8 cellular contexts compared by ENCODE assay signal in genomic region chr18:48929212-48929612, GRCh38. TPM values are rescaled to one million over a fixed set of nuclear protein-coding genes. Genes with fewer than 3 reads are reported as not detected.
DNase-seq lines count a peak whose midpoint lies in the region; ATAC-seq lines count a peak whose summit lies in the region.

No MANE protein-coding gene starts in this region.

- no peak for DNase-seq in T-helper 1 cell
- DNase-seq in activated T-helper 1 cell treated with anti-CD3 and anti-CD28 coated beads, Interleukin-12 subunit alpha, Interleukin-12 subunit beta, Interleukin-2, Interleukin-4 antibody, amounts not matched to agents 30 ng/mL and 10 ng/mL and 1 ng/mL, durations not matched to agents 14 hours and 24 hours and 36 hours (ENCODE audit: low spot score) = no peak
- no peak for DNase-seq in immature natural killer cell
- DNase-seq in DMS79 treated with DMSO at 0.1 percent for 48 hours (lab: John Stamatoyannopoulos, UW) = no peak
- DNase-seq in NCI-H146 (lab: John Stamatoyannopoulos, UW) = no peak

- no peak for ATAC-seq in GM21786 (IDR thresholded peaks at IDR 0.05; ENCODE audit: unreplicated experiment)

- peak overlapping the region; percentile 51 to 58 for H3K4me3 ChIP-seq in stomach smooth muscle (ENCODE audit: low read length in 2 of 2)

- peaks cover 91% of the 10 kb centered on the region for H3K4me1 Mint-ChIP-seq in T-helper 1 cell treated with Interleukin-12 subunit alpha and Interleukin-12 subunit beta and Interleukin-4 antibody, amounts not matched to agents 30 μg/mL and 1 μg/mL, for 36 hours (ENCODE audit: low read depth)
- peaks cover 98% of the 10 kb centered on the region for H3K4me1 Mint-ChIP-seq in activated T-helper 1 cell treated with anti-CD3 and anti-CD28 coated beads, Interleukin-12 subunit alpha, Interleukin-12 subunit beta, Interleukin-2, Interleukin-4 antibody, amounts not matched to agents 30 ng/mL and 10 ng/mL and 1 ng/mL, durations not matched to agents 14 hours and 24 hours and 36 hours (ENCODE audit: low read depth)
- H3K4me1 Mint-ChIP-seq in immature natural killer cell = peaks cover 99 to 100% of the 10 kb centered on the region in 2 donors

- H3K36me3 ChIP-seq in stomach smooth muscle (ENCODE audit: control insufficient read depth in 2 of 2, insufficient read depth in 2 of 2, low read length in 2 of 2) = no peaks in the 10 kb centered on the region

- peak overlapping the region; percentile 82 for H3K4me3 Mint-ChIP-seq in T-helper 1 cell treated with Interleukin-12 subunit alpha and Interleukin-12 subunit beta and Interleukin-4 antibody, amounts not matched to agents 30 μg/mL and 1 μg/mL, for 36 hours
- peak overlapping the region; percentile 76 for H3K4me3 Mint-ChIP-seq in activated T-helper 1 cell treated with anti-CD3 and anti-CD28 coated beads, Interleukin-12 subunit alpha, Interleukin-12 subunit beta, Interleukin-2, Interleukin-4 antibody, amounts not matched to agents 30 ng/mL and 10 ng/mL and 1 ng/mL, durations not matched to agents 14 hours and 24 hours and 36 hours
- peak overlapping the region; percentile 76 to 87 (median 83) for H3K4me3 Mint-ChIP-seq in immature natural killer cell

- H3K36me3 Mint-ChIP-seq in T-helper 1 cell treated with Interleukin-12 subunit alpha and Interleukin-12 subunit beta and Interleukin-4 antibody, amounts not matched to agents 30 μg/mL and 1 μg/mL, for 36 hours (ENCODE audit: low read depth) = peaks cover 24% of the 10 kb centered on the region
- H3K36me3 Mint-ChIP-seq in activated T-helper 1 cell treated with anti-CD3 and anti-CD28 coated beads, Interleukin-12 subunit alpha, Interleukin-12 subunit beta, Interleukin-2, Interleukin-4 antibody, amounts not matched to agents 30 ng/mL and 10 ng/mL and 1 ng/mL, durations not matched to agents 14 hours and 24 hours and 36 hours (ENCODE audit: low read depth) = peaks cover 14% of the 10 kb centered on the region
- H3K36me3 Mint-ChIP-seq in immature natural killer cell = peaks cover 0 to 5% (median 4%) of the 10 kb centered on the region in 3 donors

- peaks cover 92% of the 10 kb centered on the region for H3K4me1 ChIP-seq in stomach smooth muscle (ENCODE audit: control insufficient read depth, insufficient read depth, low read length)

- no peaks in the 10 kb centered on the region for H3K27me3 Mint-ChIP-seq in T-helper 1 cell treated with Interleukin-12 subunit alpha and Interleukin-12 subunit beta and Interleukin-4 antibody, amounts not matched to agents 30 μg/mL and 1 μg/mL, for 36 hours (ENCODE audit: low read depth)
- no peaks in the 10 kb centered on the region for H3K27me3 Mint-ChIP-seq in activated T-helper 1 cell treated with anti-CD3 and anti-CD28 coated beads, Interleukin-12 subunit alpha, Interleukin-12 subunit beta, Interleukin-2, Interleukin-4 antibody, amounts not matched to agents 30 ng/mL and 10 ng/mL and 1 ng/mL, durations not matched to agents 14 hours and 24 hours and 36 hours (ENCODE audit: insufficient read depth)
- peaks cover 39 to 47% (median 41%) of the 10 kb centered on the region in 3 donors for H3K27me3 Mint-ChIP-seq in immature natural killer cell (ENCODE audit: low read depth in 3 of 3)

- no peaks in the 10 kb centered on the region for H3K9me3 Mint-ChIP-seq in T-helper 1 cell treated with Interleukin-12 subunit alpha and Interleukin-12 subunit beta and Interleukin-4 antibody, amounts not matched to agents 30 μg/mL and 1 μg/mL, for 36 hours
- H3K9me3 Mint-ChIP-seq in activated T-helper 1 cell treated with anti-CD3 and anti-CD28 coated beads, Interleukin-12 subunit alpha, Interleukin-12 subunit beta, Interleukin-2, Interleukin-4 antibody, amounts not matched to agents 30 ng/mL and 10 ng/mL and 1 ng/mL, durations not matched to agents 14 hours and 24 hours and 36 hours = no peaks in the 10 kb centered on the region
- H3K9me3 Mint-ChIP-seq in immature natural killer cell = no peaks in the 10 kb centered on the region

- peak overlapping the region; percentile 90 for H3K27ac Mint-ChIP-seq in T-helper 1 cell treated with Interleukin-12 subunit alpha and Interleukin-12 subunit beta and Interleukin-4 antibody, amounts not matched to agents 30 μg/mL and 1 μg/mL, for 36 hours
- H3K27ac Mint-ChIP-seq in activated T-helper 1 cell treated with anti-CD3 and anti-CD28 coated beads, Interleukin-12 subunit alpha, Interleukin-12 subunit beta, Interleukin-2, Interleukin-4 antibody, amounts not matched to agents 30 ng/mL and 10 ng/mL and 1 ng/mL, durations not matched to agents 14 hours and 24 hours and 36 hours = peak overlapping the region; percentile 90
- H3K27ac Mint-ChIP-seq in immature natural killer cell = peak overlapping the region; percentile 90 to 98 (median 96)

- no peaks in the 10 kb centered on the region for H3K9me3 ChIP-seq in stomach smooth muscle (ENCODE audit: control insufficient read depth in 2 of 2, low read length in 2 of 2)

- H3K27ac ChIP-seq in stomach smooth muscle (ENCODE audit: low read length) = peak overlapping the region; percentile 74

- H3K9ac ChIP-seq in stomach smooth muscle (ENCODE audit: low read length in 2 of 2) = peak overlapping the region; percentile 31 to 42

- intact Hi-C loops in activated T-helper 1 cell treated with anti-CD3 and anti-CD28 coated beads, Interleukin-12 subunit alpha, Interleukin-12 subunit beta, Interleukin-2, Interleukin-4 antibody, amounts not matched to agents 30 ng/mL and 10 ng/mL and 1 ng/mL, durations not matched to agents 14 hours and 24 hours and 36 hours (cut with micrococcal nuclease) = no loop called here

- no peaks in the 10 kb centered on the region for H3K27me3 ChIP-seq in stomach smooth muscle (ENCODE audit: control insufficient read depth in 1 of 2, insufficient read depth in 2 of 2, low read length in 2 of 2)

RNA-seq across cellular contexts. Expression of gene SMAD7, which starts 21.6 kb away (rescaled TPM):
- 26.7 and 26.8 TPM in 2 replicates for total RNA-seq in activated T-helper 1 cell treated with anti-CD3 and anti-CD28 coated beads, Interleukin-12 subunit alpha, Interleukin-12 subunit beta, Interleukin-2, Interleukin-4 antibody, amounts not matched to agents 30 ng/mL and 10 ng/mL and 1 ng/mL, durations not matched to agents 14 hours and 24 hours and 36 hours
- polyA plus RNA-seq in immature natural killer cell = 10 to 100 TPM; 10.1 to 17.4 (median 12.3) TPM
